ENCODE assay signal across 8 cellular contexts in the genomic region with DNA sequence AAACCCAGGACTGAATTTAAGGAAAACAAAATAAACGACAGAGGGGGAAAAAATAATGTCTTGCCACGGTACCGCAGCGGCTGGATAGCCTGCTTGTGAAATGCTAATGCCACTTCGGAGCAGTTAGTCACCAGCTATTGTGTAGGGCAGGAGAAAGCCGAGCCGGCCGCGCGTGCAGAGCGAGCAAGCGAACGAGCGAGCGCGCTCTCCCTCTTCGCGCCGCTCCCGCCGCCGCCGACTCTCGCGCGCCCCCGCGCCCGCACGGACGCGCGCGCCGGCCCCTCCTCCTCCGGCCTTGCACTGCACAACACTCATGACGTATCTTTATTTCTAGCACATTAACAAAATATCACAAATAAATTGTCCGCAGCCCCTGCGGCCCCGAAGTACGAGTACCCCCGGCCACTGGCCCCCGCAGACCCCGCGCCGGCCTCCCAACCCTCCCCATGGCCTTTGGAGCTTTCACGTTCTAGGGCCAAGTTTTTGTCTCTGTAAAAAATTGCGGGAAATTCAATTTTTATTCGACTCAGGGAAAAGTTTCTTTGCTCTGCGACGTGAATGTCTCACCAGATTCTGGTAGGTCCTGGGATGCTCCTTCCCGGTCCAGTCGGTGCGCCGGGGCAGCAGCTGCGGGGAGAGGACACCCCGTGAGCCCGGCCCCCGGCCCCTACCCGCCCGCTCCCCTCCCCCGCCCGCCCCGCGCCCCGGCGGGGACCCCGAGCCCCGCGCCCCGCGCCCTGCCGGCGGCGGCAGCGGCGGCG. TPM values are rescaled to one million over a fixed set of nuclear protein-coding genes. Genes with fewer than 3 reads are reported as not detected.
DNase-seq lines count a peak whose midpoint lies in the region; ATAC-seq and TF ChIP-seq lines count a peak whose summit lies in the region.

No MANE protein-coding gene starts in this region.

- H3K27ac Mint-ChIP-seq in activated T-helper 17 cell treated with anti-CD3 and anti-CD28 coated beads, Interleukin-2, amount 50 U/mL, for 72 hours: peak overlapping the region; percentile 90
- H3K27ac Mint-ChIP-seq in natural killer cell: peak overlapping the region; percentile 90 to 96
- peak overlapping the region; percentile 92 for H3K27ac Mint-ChIP-seq in stimulated activated naive B cell treated with anti-CD40 and anti-IgM and Interleukin-4, amounts not matched to agents 10 μg/mL and 1 μg/mL and 100 μg/mL, for 72 hours

- TF ChIP-seq CTCF in fibroblast of mammary gland (conservative IDR thresholded peaks at IDR 0.05; ENCODE audit: control insufficient read depth, insufficient read depth, low read depth, low read length) (no peak), natural killer cell (IDR thresholded peaks at IDR 0.05) (no peak)

- H3K9me3 Mint-ChIP-seq in activated T-helper 17 cell treated with anti-CD3 and anti-CD28 coated beads, Interleukin-2, amount 50 U/mL, for 72 hours: no peaks in the 10 kb centered on the region
- H3K9me3 Mint-ChIP-seq in natural killer cell: no peaks in the 10 kb centered on the region
- no peaks in the 10 kb centered on the region for H3K9me3 Mint-ChIP-seq in stimulated activated naive B cell treated with anti-CD40 and anti-IgM and Interleukin-4, amounts not matched to agents 10 μg/mL and 1 μg/mL and 100 μg/mL, for 72 hours

- H3K27me3 Mint-ChIP-seq in activated T-helper 17 cell treated with anti-CD3 and anti-CD28 coated beads, Interleukin-2, amount 50 U/mL, for 72 hours: no peaks in the 10 kb centered on the region
- peaks cover 0 to 7% of the 10 kb centered on the region in 2 donors for H3K27me3 Mint-ChIP-seq in natural killer cell (ENCODE audit: low read depth in 2 of 2)
- peaks cover 0 to 3% of the 10 kb centered on the region in 2 donors for H3K27me3 Mint-ChIP-seq in stimulated activated naive B cell treated with anti-CD40 and anti-IgM and Interleukin-4, amounts not matched to agents 10 μg/mL and 1 μg/mL and 100 μg/mL, for 72 hours

- peaks cover 8% of the 10 kb centered on the region for H3K4me1 Mint-ChIP-seq in activated T-helper 17 cell treated with anti-CD3 and anti-CD28 coated beads, Interleukin-2, amount 50 U/mL, for 72 hours
- peaks cover 36 to 41% of the 10 kb centered on the region in 2 donors for H3K4me1 Mint-ChIP-seq in natural killer cell
- peaks cover 5 to 22% of the 10 kb centered on the region in 2 donors for H3K4me1 Mint-ChIP-seq in stimulated activated naive B cell treated with anti-CD40 and anti-IgM and Interleukin-4, amounts not matched to agents 10 μg/mL and 1 μg/mL and 100 μg/mL, for 72 hours

- intact Hi-C loops in natural killer cell (cut with micrococcal nuclease): loop anchor here (10.0 kb wide), 1 partner anchor 928 kb away; a partner anchor contains a TSS

- DNase-seq in EH (ENCODE audit: low read depth) (peak; percentile 94), GOT3 (lab: John Stamatoyannopoulos, UW) (peak; percentile 71), LHCN-M2 (ENCODE audit: low read depth) (peak; percentile 94), RPMI7951 (ENCODE audit: low read depth) (peak; percentile 93), fibroblast of mammary gland (ENCODE audit: low read depth) (peak; percentile 95), natural killer cell (peak; percentile 92)
- peak; percentile 88 for DNase-seq in stimulated activated naive B cell treated with anti-CD40 and anti-IgM and Interleukin-4, amounts not matched to agents 10 μg/mL and 1 μg/mL and 100 μg/mL, for 72 hours

- peak; percentile 76 for ATAC-seq in activated T-helper 17 cell treated with anti-CD3 and anti-CD28 coated beads, Interleukin-2, amount 50 U/mL, for 72 hours (replicated peaks)
- peak; percentile 59 to 80 (median 65) for ATAC-seq in natural killer cell
- ATAC-seq in stimulated activated naive B cell treated with anti-CD40 and anti-IgM and Interleukin-4, amounts not matched to agents 10 μg/mL and 1 μg/mL and 100 μg/mL, for 72 hours (replicated peaks): peak; percentile 64 to 68

- peaks cover 48% of the 10 kb centered on the region for H3K36me3 Mint-ChIP-seq in activated T-helper 17 cell treated with anti-CD3 and anti-CD28 coated beads, Interleukin-2, amount 50 U/mL, for 72 hours (ENCODE audit: low read depth)
- H3K36me3 Mint-ChIP-seq in natural killer cell: no peaks in the 10 kb centered on the region
- peaks cover 4 to 20% of the 10 kb centered on the region in 2 donors for H3K36me3 Mint-ChIP-seq in stimulated activated naive B cell treated with anti-CD40 and anti-IgM and Interleukin-4, amounts not matched to agents 10 μg/mL and 1 μg/mL and 100 μg/mL, for 72 hours

- peak overlapping the region; percentile 74 for H3K4me3 ChIP-seq in fibroblast of mammary gland (ENCODE audit: control insufficient read depth, low read depth, low read length)

- peak overlapping the region; percentile 90 for H3K4me3 Mint-ChIP-seq in activated T-helper 17 cell treated with anti-CD3 and anti-CD28 coated beads, Interleukin-2, amount 50 U/mL, for 72 hours
- H3K4me3 Mint-ChIP-seq in natural killer cell: peak overlapping the region; percentile 84
- H3K4me3 Mint-ChIP-seq in stimulated activated naive B cell treated with anti-CD40 and anti-IgM and Interleukin-4, amounts not matched to agents 10 μg/mL and 1 μg/mL and 100 μg/mL, for 72 hours: peak overlapping the region; percentile 89 to 91

RNA-seq across cellular contexts. Expression of a gene that starts 1.0 kb away (rescaled TPM):
- total RNA-seq in LHCN-M2 (2014; rRNA removed) (20.1 and 23.7 TPM in 2 replicates), natural killer cell (10 to 100 TPM; 38.5 to 45.6 (median 42.5) TPM)
- 3.4 TPM for polyA plus RNA-seq in LHCN-M2 (2012)
- total RNA-seq in RPMI7951 (2014; rRNA removed; shearing (Covaris generic)): 20.0 and 24.4 TPM in 2 replicates
- 10 to 100 TPM; 28.7 to 31.3 TPM for total RNA-seq in activated T-helper 17 cell treated with anti-CD3 and anti-CD28 coated beads, Interleukin-2, amount 50 U/mL, for 72 hours

Comparison
In these comparisons a context has a peak if more than half of its experiments do, and no peak if none do; other contexts are left out.
1. Peak in every context shown above with its lines: DNase-seq, ATAC-seq and H3K4me3 ChIP-seq.